ENCODE assay signal across 8 cellular contexts in genomic region chr5:79611046-79611829, GRCh38. TPM values are rescaled to one million over a fixed set of nuclear protein-coding genes. Genes with fewer than 3 reads are reported as not detected.
DNase-seq lines count a peak whose midpoint lies in the region; ATAC-seq and TF ChIP-seq lines count a peak whose summit lies in the region.

No MANE protein-coding gene starts in this region.

- ATAC-seq in Panc1 (peak; percentile 11; the same call in 1 of the 2 replicates), GM19035 (IDR thresholded peaks at IDR 0.05; ENCODE audit: unreplicated experiment) (no peak), GM21367 (IDR thresholded peaks at IDR 0.05; ENCODE audit: unreplicated experiment) (no peak)

- no peak for DNase-seq in CD4-positive, alpha-beta memory T cell
- DNase-seq in Panc1 (ENCODE audit: low read depth, low spot score): no peak
- no peak for DNase-seq in esophagus muscularis mucosa (ENCODE audit: extremely low spot score)
- DNase-seq in ovary: no peak
- DNase-seq in D341Med (ENCODE audit: low spot score): no peak
- DNase-seq in KBM-7: no peak

- BruUV-seq in Panc1 (replicated peaks; lab: Mats Ljungman, UMichigan): TSS peak; percentile 90

- intact Hi-C loops in CD4-positive, alpha-beta memory T cell (cut with micrococcal nuclease): loop anchor here (5.0 to 10.0 kb wide), 5 partner anchors 99 to 1694 kb away; partner anchors contain the start of genes DHFR, HOMER1, JMY and MSH3
- intact Hi-C loops in Panc1 (cut with micrococcal nuclease; ENCODE audit: unreplicated experiment) (no loop called here), esophagus muscularis mucosa (cut with DNase I) (loop anchor here (5.0 kb wide), 1 partner anchor 99 kb away; the partner anchor contains the start of gene HOMER1), ovary (cut with DNase I) (no loop called here)

- TF ChIP-seq EP300 in esophagus muscularis mucosa (IDR thresholded peaks at IDR 0.05) (no peak), ovary (IDR thresholded peaks at IDR 0.05) (no peak)

- no peak for TF ChIP-seq POLR2A in esophagus muscularis mucosa (IDR thresholded peaks at IDR 0.05; ENCODE audit: low read depth)
- TF ChIP-seq POLR2A in ovary (IDR thresholded peaks at IDR 0.05): no peak

- peaks cover 10 to 28% of the 10 kb centered on the region in 2 donors for H3K36me3 Mint-ChIP-seq in CD4-positive, alpha-beta memory T cell

- no peaks in the 10 kb centered on the region for H3K27me3 ChIP-seq in CD4-positive, alpha-beta memory T cell (ENCODE audit: insufficient read depth, low read length)
- no peaks in the 10 kb centered on the region for H3K27me3 ChIP-seq in Panc1 (ENCODE audit: control insufficient read depth, insufficient read depth, low read length)
- no peaks in the 10 kb centered on the region for H3K27me3 ChIP-seq in esophagus muscularis mucosa
- no peaks in the 10 kb centered on the region for H3K27me3 ChIP-seq in ovary

- in situ Hi-C loops in Panc1 (cut with HindIII; ENCODE audit: low pct_unique_long_range_greater_than_20kb, low sequenced_read_pairs): no loop called here
- in situ Hi-C loops in KBM-7 (cut with MboI; ENCODE audit: low pct_unique_long_range_greater_than_20kb, low sequenced_read_pairs): no loop called here

- peak overlapping the region; percentile 62 for H3K27ac ChIP-seq in CD4-positive, alpha-beta memory T cell (ENCODE audit: low read depth, low read length)
- H3K27ac ChIP-seq in Panc1 (ENCODE audit: low read length) (peak overlapping the region; percentile 96), esophagus muscularis mucosa (replicated peaks in 1 of 4) (peak overlapping the region; percentile 91 to 94 (median 92)), ovary (peak overlapping the region in 1 of 2 donors; percentile 81)

- peaks cover 0 to 11% of the 10 kb centered on the region in 2 donors for H3K27me3 Mint-ChIP-seq in CD4-positive, alpha-beta memory T cell

- H3K4me3 ChIP-seq in CD4-positive, alpha-beta memory T cell (ENCODE audit: low read length in 2 of 2): peak overlapping the region; percentile 38 to 94
- H3K4me3 ChIP-seq in Panc1 (ENCODE audit: low read depth in 2 of 2, low read length in 2 of 2) (peak overlapping the region; percentile 55 to 70), esophagus muscularis mucosa (peak overlapping the region; percentile 86 to 95 (median 90)), ovary (peak overlapping the region; percentile 32)

- POLR2A ChIA-PET in CD4-positive, alpha-beta memory T cell (lab: Charles Lee; ENCODE audit: partially characterized antibody): interaction anchor here (1.0 to 2.1 kb wide), 4 partner anchors 17 to 1044 kb away, joined by 3 to 10 read pairs (median 4); partner anchors contain the start of genes DHFR, HOMER1 and MSH3
- POLR2A ChIA-PET in Panc1 (lab: Charles Lee): interaction anchor here (0.6 to 0.7 kb wide), 2 partner anchors 89 to 230 kb away, joined by 3 to 16 read pairs; no protein-coding TSS in a partner anchor

- H3K4me1 Mint-ChIP-seq in CD4-positive, alpha-beta memory T cell: peaks cover 20 to 40% (median 27%) of the 10 kb centered on the region in 4 donors

- H3K4me1 ChIP-seq in CD4-positive, alpha-beta memory T cell (ENCODE audit: insufficient read depth, low read length): peaks cover 26% of the 10 kb centered on the region
- peaks cover 14% of the 10 kb centered on the region; the same call in 1 of the 2 replicates for H3K4me1 ChIP-seq in Panc1 (ENCODE audit: control insufficient read depth, insufficient read depth, low read length)
- H3K4me1 ChIP-seq in esophagus muscularis mucosa: peaks cover 13 to 39% (median 26%) of the 10 kb centered on the region in 4 donors
- peaks cover 1% of the 10 kb centered on the region for H3K4me1 ChIP-seq in ovary (ENCODE audit: insufficient read depth)

- 65% methylated on average over 13 of the region's 14 CpGs for WGBS in esophagus muscularis mucosa
- WGBS in ovary, 3 donors: 60 to 70% (median 60%) methylated on average over 14 of the region's 14 CpGs

- H3K9me3 ChIP-seq in CD4-positive, alpha-beta memory T cell (ENCODE audit: control insufficient read depth in 1 of 2, low read length in 2 of 2): no peaks in the 10 kb centered on the region
- H3K9me3 ChIP-seq in Panc1 (ENCODE audit: control insufficient read depth, insufficient read depth, low read depth, low read length) (peaks cover 4% of the 10 kb centered on the region; the same call in 1 of the 2 replicates), esophagus muscularis mucosa (no peaks in the 10 kb centered on the region), ovary (no peaks in the 10 kb centered on the region)

- CTCF ChIA-PET in CD4-positive, alpha-beta memory T cell (lab: Charles Lee; ENCODE audit: partially characterized antibody): interaction anchor here (0.7 kb wide), 1 partner anchor 694 kb away, joined by 3 read pairs; no protein-coding TSS in a partner anchor
- CTCF ChIA-PET in Panc1 (lab: Charles Lee): no interaction called here

- H3K4me3 Mint-ChIP-seq in CD4-positive, alpha-beta memory T cell: peak overlapping the region; percentile 94 to 100 (median 98)

- peaks cover 0 to 2% (median 0%) of the 10 kb centered on the region in 8 donors for H3K9me3 Mint-ChIP-seq in CD4-positive, alpha-beta memory T cell

- peak overlapping the region in 4 of 7 donors; percentile 10 to 98 (median 94) for H3K27ac Mint-ChIP-seq in CD4-positive, alpha-beta memory T cell

- peaks cover 6% of the 10 kb centered on the region for H3K36me3 ChIP-seq in CD4-positive, alpha-beta memory T cell (ENCODE audit: insufficient read depth, low read length)
- peaks cover 11% of the 10 kb centered on the region for H3K36me3 ChIP-seq in Panc1 (ENCODE audit: control insufficient read depth, insufficient read depth, low read length)
- peaks cover 0 to 5% (median 0%) of the 10 kb centered on the region in 4 donors for H3K36me3 ChIP-seq in esophagus muscularis mucosa
- H3K36me3 ChIP-seq in ovary: no peaks in the 10 kb centered on the region

- no peak for TF ChIP-seq CTCF in Panc1 (IDR thresholded peaks at IDR 0.05)
- no peak for TF ChIP-seq CTCF in esophagus muscularis mucosa (IDR thresholded peaks at IDR 0.05)
- no peak for TF ChIP-seq CTCF in ovary (IDR thresholded peaks at IDR 0.05)

RNA-seq across cellular contexts. Expression of gene TENT2, which starts 1.0 kb away (rescaled TPM):
- 100 to 1,000 TPM; 103 to 112 TPM for total RNA-seq in CD4-positive, alpha-beta memory T cell
- polyA plus RNA-seq in CD4-positive, alpha-beta memory T cell: 10 to 100 TPM; 53.4 to 61.7 TPM
- total RNA-seq in Panc1 (2021; ENCODE audit: unreplicated experiment): 55.3 TPM
- polyA plus RNA-seq in Panc1 (2012; ENCODE audit: insufficient read length): 29.9 TPM
- 10 to 100 TPM; 29.7 to 42.4 (median 35.0) TPM for total RNA-seq in esophagus muscularis mucosa
- 10 to 100 TPM; 65.5 to 98.1 (median 75.3) TPM for total RNA-seq in ovary
- polyA plus RNA-seq in ovary: 10 to 100 TPM; 24.0 to 37.0 TPM

Comparison
In these comparisons a context has a peak if more than half of its experiments do, and no peak if none do; other contexts are left out.
1. H3K4me3 ChIP-seq: peak in every context shown above with its lines; median percentile 90 in esophagus muscularis mucosa; 66 in CD4-positive, alpha-beta memory T cell; 62 in Panc1; 32 in ovary.
2. intact Hi-C loops: an anchor here in CD4-positive, alpha-beta memory T cell (5.0 to 10.0 kb wide) and esophagus muscularis mucosa (5.0 kb wide); none called in Panc1 and ovary.